ENCODE assay signal across 10 cellular contexts in genomic region chr22:39309364-39309861, GRCh38. TPM values are rescaled to one million over a fixed set of nuclear protein-coding genes. Genes with fewer than 3 reads are reported as not detected.
DNase-seq lines count a peak whose midpoint lies in the region; ATAC-seq, FAIRE-seq and TF ChIP-seq lines count a peak whose summit lies in the region.
"Had no signal": no experiment of that assay in that cellular context is flagged by ENCODE, and none has a peak within 500 bp of the region (broad histone marks: within the 10 kb centered on the region; RNA-seq: fewer than 3 reads in every experiment).

No MANE protein-coding gene starts in this region.

- H3K9ac ChIP-seq in HepG2 (ENCODE audit: insufficient read depth, low read depth, low read length), result peak overlapping the region; percentile 44; the same call in 1 of the 2 replicates

- no TSS peak for BruUV-seq in HepG2 (replicated peaks; lab: Mats Ljungman, UMichigan)

- TF ChIP-seq EP300 in HepG2 (IDR thresholded peaks at IDR 0.05; ENCODE audit: low read depth in 2 of 2, low read length in 2 of 2) (no peak), HepG2 (CRISPR knock-in tag; IDR thresholded peaks at IDR 0.05; ENCODE audit: borderline replicate concordance) (no peak)

- H3K4me3 ChIP-seq in astrocyte of the cerebellum (ENCODE audit: low read depth, low read length) (no peak overlapping the region), HepG2 (replicated peaks in 1 of 3; ENCODE audit: insufficient read depth in 1 of 3, low read depth in 2 of 3, low read length in 3 of 3) (peak overlapping the region in 2 of 3 experiments; percentile 45 to 62; a peak in 3 of 6 replicates), uterus (no peak overlapping the region)

- no peak overlapping the region for H3K27ac ChIP-seq in HepG2 (ENCODE audit: extremely low read length, insufficient read depth, low read length)
- H3K27ac ChIP-seq in uterus, result peak overlapping the region; percentile 83 to 84

- no peak overlapping the region for H3K27ac Mint-ChIP-seq in natural killer cell

- peaks cover 5 to 21% of the 10 kb centered on the region in 2 donors for H3K4me1 Mint-ChIP-seq in natural killer cell

- peaks cover 52% of the 10 kb centered on the region for H3K4me1 ChIP-seq in HepG2 (ENCODE audit: insufficient read depth, low read length)
- H3K4me1 ChIP-seq in uterus, result peaks cover 0 to 10% of the 10 kb centered on the region in 2 donors

- H2AFZ ChIP-seq in HepG2 (ENCODE audit: low read length), result no peak overlapping the region

- 10% methylated on average over 15 of the region's 18 CpGs for WGBS in HepG2 (ENCODE audit: low lambda C conversion rate)

- no peaks in the 10 kb centered on the region for H3K9me3 Mint-ChIP-seq in natural killer cell
- H3K9me3 Mint-ChIP-seq: CD8-positive, alpha-beta memory T cell had no signal

- H3K36me3 ChIP-seq in HepG2 (replicated peaks in 1 of 2; ENCODE audit: control insufficient read depth in 1 of 2, insufficient read depth in 2 of 2, low read length in 2 of 2) (peaks cover 17 to 25% of the 10 kb centered on the region in 2 experiments), uterus (no peaks in the 10 kb centered on the region)

- H3K27me3 Mint-ChIP-seq in natural killer cell (ENCODE audit: low read depth in 2 of 2), result no peaks in the 10 kb centered on the region

- ATAC-seq in Right ventricle myocardium inferior (no peak), left ventricle myocardium superior (no peak), HepG2 (peak; percentile 45), natural killer cell (no peak)

- FAIRE-seq in HepG2 (lab: Jason Lieb, UNC), result no peak

- DNase-seq in Right ventricle myocardium inferior (ENCODE audit: missing footprints) (peak; percentile 26), left ventricle myocardium superior (no peak), astrocyte of the cerebellum (ENCODE audit: low read depth) (no peak), HepG2 (ENCODE audit: low spot score) (no peak), uterus (no peak), OCI-M2 (lab: John Stamatoyannopoulos, UW; ENCODE audit: unreplicated experiment) (no peak), NCI-H1436 (lab: John Stamatoyannopoulos, UW) (no peak), natural killer cell (no peak)
- DNase-seq: activated gamma-delta T cell had no signal

- no peak for TF ChIP-seq RAD21 in HepG2 (CRISPR knock-in tag; IDR thresholded peaks at IDR 0.05)

- peaks cover 25% of the 10 kb centered on the region for H4K20me1 ChIP-seq in HepG2 (ENCODE audit: insufficient read depth, low read length)

- no peaks in the 10 kb centered on the region for H3K9me3 ChIP-seq in HepG2 (ENCODE audit: low read length)
- H3K9me3 ChIP-seq in uterus, result no peaks in the 10 kb centered on the region

- H3K79me2 ChIP-seq in HepG2 (ENCODE audit: insufficient read depth, low read length), result no peaks in the 10 kb centered on the region

- POLR2A ChIA-PET in HepG2 (lab: Yijun Ruan, JAX), result interaction anchor here (0.6 to 3.7 kb wide), 9 partner anchors 9 to 157 kb away, joined by 3 to 63 read pairs (median 4); partner anchors contain the start of genes CBX7 and RPL3

- no peak overlapping the region for H3K4me3 Mint-ChIP-seq in natural killer cell

- in situ Hi-C loops in astrocyte of the cerebellum (cut with HindIII; ENCODE audit: low sequenced_read_pairs), result no loop called here
- in situ Hi-C loops in HepG2 (cut with HindIII; ENCODE audit: extremely low pct_ligation_motif_present, low pct_unique_long_range_greater_than_20kb), result no loop called here

- CTCF ChIA-PET in HepG2 (lab: Yijun Ruan, JAX; ENCODE audit: low intra/inter-chr PET ratio, low total read pairs), result interaction anchor here (5.1 kb wide), 1 partner anchor 139 kb away, joined by 27 read pairs; no protein-coding TSS in a partner anchor

- intact Hi-C loops in Right ventricle myocardium inferior (cut with DNase I) (loop anchor here (2.0 kb wide), 1 partner anchor 139 kb away; no protein-coding TSS in a partner anchor), left ventricle myocardium superior (cut with micrococcal nuclease) (no loop called here), HepG2 (cut with micrococcal nuclease; ENCODE audit: unreplicated experiment) (loop anchor here (2.0 kb wide), 1 partner anchor 139 kb away; no protein-coding TSS in a partner anchor), uterus (cut with DNase I; ENCODE audit: low total_unique reads) (no loop called here), natural killer cell (cut with micrococcal nuclease) (no loop called here)

- TF ChIP-seq CTCF in astrocyte of the cerebellum (IDR thresholded peaks at IDR 0.05; ENCODE audit: low read depth, low read length, missing control alignments) (peak; percentile 32), HepG2 (CRISPR knock-in tag; IDR thresholded peaks at IDR 0.05) (peak; percentile 50), uterus (IDR thresholded peaks at IDR 0.05) (no peak), natural killer cell (IDR thresholded peaks at IDR 0.05) (no peak)

- no peaks in the 10 kb centered on the region for H3K27me3 ChIP-seq in HepG2 (ENCODE audit: control insufficient read depth in 1 of 2, insufficient read depth in 2 of 2, low read length in 2 of 2)
- H3K27me3 ChIP-seq in uterus, result no peaks in the 10 kb centered on the region

- TF ChIP-seq POLR2A in HepG2 (IDR thresholded peaks at IDR 0.05; ENCODE audit: insufficient read depth in 1 of 2, low read depth in 2 of 2, low read length in 2 of 2) (no peak), uterus (IDR thresholded peaks at IDR 0.05) (no peak)

- peak overlapping the region; percentile 64 for H3K4me2 ChIP-seq in HepG2 (ENCODE audit: low read depth, low read length)

- H3K36me3 Mint-ChIP-seq in natural killer cell, result no peaks in the 10 kb centered on the region

TF ChIP-seq in HepG2, 621 proteins besides CTCF, POLR2A, EP300 and RAD21 (continues in another document):
- no peak for TF ChIP-seq SRSF4 (IDR thresholded peaks at IDR 0.05; ENCODE audit: low read depth, low read length, poor library complexity, severe bottlenecking)
- TF ChIP-seq ZNF329 (CRISPR knock-in tag; IDR thresholded peaks at IDR 0.05; ENCODE audit: low read depth), result no peak

RNA-seq across cellular contexts. Expression of gene RPL3, which starts 10.0 kb away (rescaled TPM):
- total RNA-seq in Right ventricle myocardium inferior (355 TPM), left ventricle myocardium superior (319 TPM), HepG2 (2016; rRNA removed; fragmentation: Illumina TruSeq; extraction: Trizol) (1,051 and 1,499 TPM in 2 replicates), uterus (1,000 to 10,000 TPM; 1,498 to 2,840 (median 2,333) TPM), natural killer cell (1,000 to 10,000 TPM; 1,534 to 1,757 (median 1,614) TPM)
- total RNA-seq in HepG2 (2016; cell fraction: cytosol; rRNA removed; fragmentation: Illumina TruSeq; extraction: Trizol; ENCODE audit: low read depth), result 1,087 and 1,361 TPM in 2 replicates
- total RNA-seq in HepG2 (2016; cell fraction: insoluble cytoplasmic fraction; rRNA removed; fragmentation: Illumina TruSeq; extraction: Trizol), result 1,096 and 1,452 TPM in 2 replicates
- total RNA-seq in HepG2 (2016; cell fraction: membrane; rRNA removed; fragmentation: Illumina TruSeq; extraction: Trizol), result 2,264 and 2,553 TPM in 2 replicates
- total RNA-seq in HepG2 (2016; cell fraction: nucleus; rRNA removed; fragmentation: Illumina TruSeq; extraction: Trizol), result 614 and 672 TPM in 2 replicates
- 3,218 and 3,279 TPM in 2 replicates for polyA plus RNA-seq in HepG2 (2011; rRNA removed)
- polyA plus RNA-seq in HepG2 (2011; cell fraction: cytosol; rRNA removed), result 5,445 and 6,556 TPM in 2 replicates
- polyA plus RNA-seq in HepG2 (2011; cell fraction: nucleus; rRNA removed), result 1,725 and 2,021 TPM in 2 replicates
- 2,306 and 3,237 TPM in 2 replicates for polyA plus RNA-seq in HepG2 (2012)
- polyA plus RNA-seq in HepG2 (2016; cell fraction: cytosol; fragmentation: Illumina TruSeq; extraction: Trizol; ENCODE audit: low read depth), result 2,660 and 3,068 TPM in 2 replicates
- 2,953 and 3,012 TPM in 2 replicates for polyA plus RNA-seq in HepG2 (2016; cell fraction: insoluble cytoplasmic fraction; fragmentation: Illumina TruSeq; extraction: Trizol; ENCODE audit: low read depth)
- polyA plus RNA-seq in HepG2 (2016; cell fraction: membrane; fragmentation: Illumina TruSeq; extraction: Trizol; ENCODE audit: low read depth), result 4,441 and 4,891 TPM in 2 replicates
- polyA plus RNA-seq in HepG2 (2016; cell fraction: nucleus; fragmentation: Illumina TruSeq; extraction: Trizol; ENCODE audit: insufficient read depth, low read depth), result 1,802 and 1,847 TPM in 2 replicates
- polyA minus RNA-seq in HepG2 (2011; rRNA and poly(A)+ RNA removed; ENCODE audit: low replicate concordance), result 2,170 and 2,278 TPM in 2 replicates
- 946 and 956 TPM in 2 replicates for polyA minus RNA-seq in HepG2 (2011; cell fraction: cytosol; rRNA and poly(A)+ RNA removed)
- polyA minus RNA-seq in HepG2 (2011; cell fraction: nucleus; rRNA and poly(A)+ RNA removed), result 510 and 805 TPM in 2 replicates

RNA-seq across cellular contexts. Expression of gene SYNGR1, which starts 40.4 kb away (rescaled TPM):
- total RNA-seq in Right ventricle myocardium inferior (40.5 TPM), left ventricle myocardium superior (41.3 TPM), HepG2 (2016; rRNA removed; fragmentation: Illumina TruSeq; extraction: Trizol) (0.27 TPM in 1 of 2 replicates, not detected in the other), uterus (10 to 100 TPM; 12.9 to 57.9 (median 35.4) TPM), natural killer cell (10 to 100 TPM; 30.3 to 35.7 (median 31.3) TPM)
- total RNA-seq in HepG2 (2016; cell fraction: cytosol; rRNA removed; fragmentation: Illumina TruSeq; extraction: Trizol; ENCODE audit: low read depth), result 0.71 TPM in 2 replicates
- total RNA-seq in HepG2 (2016; cell fraction: insoluble cytoplasmic fraction; rRNA removed; fragmentation: Illumina TruSeq; extraction: Trizol), result 0.21 and 0.39 TPM in 2 replicates
- 0.19 and 0.48 TPM in 2 replicates for total RNA-seq in HepG2 (2016; cell fraction: membrane; rRNA removed; fragmentation: Illumina TruSeq; extraction: Trizol)
- 0.25 TPM in 1 of 2 replicates, not detected in the other for total RNA-seq in HepG2 (2016; cell fraction: nucleus; rRNA removed; fragmentation: Illumina TruSeq; extraction: Trizol)
- 2.7 and 3.3 TPM in 2 replicates for polyA plus RNA-seq in HepG2 (2011; rRNA removed)
- polyA plus RNA-seq in HepG2 (2011; cell fraction: cytosol; rRNA removed), result 2.1 and 3.4 TPM in 2 replicates
- polyA plus RNA-seq in HepG2 (2011; cell fraction: nucleus; rRNA removed), result 4.6 and 7.5 TPM in 2 replicates
- 2.1 and 2.8 TPM in 2 replicates for polyA plus RNA-seq in HepG2 (2012)
- 1.6 and 1.8 TPM in 2 replicates for polyA plus RNA-seq in HepG2 (2016; cell fraction: cytosol; fragmentation: Illumina TruSeq; extraction: Trizol; ENCODE audit: low read depth)
- polyA plus RNA-seq in HepG2 (2016; cell fraction: insoluble cytoplasmic fraction; fragmentation: Illumina TruSeq; extraction: Trizol; ENCODE audit: low read depth), result 0.53 and 1.0 TPM in 2 replicates
- 0.81 and 1.6 TPM in 2 replicates for polyA plus RNA-seq in HepG2 (2016; cell fraction: membrane; fragmentation: Illumina TruSeq; extraction: Trizol; ENCODE audit: low read depth)
- polyA plus RNA-seq in HepG2 (2016; cell fraction: nucleus; fragmentation: Illumina TruSeq; extraction: Trizol; ENCODE audit: insufficient read depth, low read depth), result 1.7 and 2.3 TPM in 2 replicates
- 0.82 and 3.0 TPM in 2 replicates for polyA minus RNA-seq in HepG2 (2011; rRNA and poly(A)+ RNA removed; ENCODE audit: low replicate concordance)
- 1.2 TPM in 1 of 2 replicates, not detected in the other for polyA minus RNA-seq in HepG2 (2011; cell fraction: cytosol; rRNA and poly(A)+ RNA removed)
- 0.77 and 1.6 TPM in 2 replicates for polyA minus RNA-seq in HepG2 (2011; cell fraction: nucleus; rRNA and poly(A)+ RNA removed)

Comparison
In these comparisons a context has a peak if more than half of its experiments do, and no peak if none do; other contexts are left out.
1. intact Hi-C loops: an anchor here in Right ventricle myocardium inferior (2.0 kb wide) and HepG2 (2.0 kb wide); none called in left ventricle myocardium superior, uterus and natural killer cell.
2. H3K4me3 ChIP-seq: peak in HepG2 (2 of 3); none in astrocyte of the cerebellum (single experiment) and uterus (0 of 2).
3. CTCF ChIP-seq: peak in astrocyte of the cerebellum (single experiment) and HepG2 (single experiment); none in uterus (0 of 4) and natural killer cell (single experiment).
4. RNA of gene SYNGR1, which starts 40.4 kb away (total RNA-seq): 12.9 to 57.9 TPM in uterus, 41.3 TPM in left ventricle myocardium superior (single experiment), 40.5 TPM in Right ventricle myocardium inferior (single experiment) and 30.3 to 35.7 TPM in natural killer cell; 0.19 to 0.71 TPM in HepG2; every median in the first group is over 4 times any median in the second.